In the genomic region with DNA sequence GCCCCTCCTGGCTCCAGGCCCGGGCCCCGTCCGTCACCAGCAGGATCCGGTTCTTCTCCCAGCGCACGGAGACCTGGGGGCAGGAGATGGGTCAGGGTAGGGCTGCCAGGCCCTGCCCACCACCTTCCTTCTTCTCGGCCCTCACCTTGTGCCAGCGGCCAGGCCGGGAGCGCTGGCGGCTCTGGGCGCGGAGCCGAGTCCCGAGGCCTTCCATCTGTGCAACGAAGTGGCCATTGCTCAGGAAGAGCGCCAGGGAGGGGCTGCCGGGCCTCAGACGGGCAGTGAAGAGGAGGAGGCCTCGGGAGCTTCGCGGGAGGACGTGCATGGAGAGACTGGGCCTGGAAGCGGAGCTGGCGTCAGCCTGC, we compare ENCODE assay signal across 15 cellular contexts.
"Had no signal": no experiment of that assay in that cellular context is flagged by ENCODE, and none has a peak within 500 bp of the region (broad histone marks: within the 10 kb centered on the region; RNA-seq: fewer than 3 reads in every experiment).

No MANE protein-coding gene starts in this region.

- H3K27ac Mint-ChIP-seq: activated naive CD4-positive, alpha-beta T cell treated with anti-CD3 and anti-CD28 coated beads for 36 hours; activated naive CD8-positive, alpha-beta T cell treated with anti-CD3 and anti-CD28 coated beads, Interleukin-2, amount 50 U/mL, for 24 hours; activated T-helper 17 cell treated with anti-CD3 and anti-CD28 coated beads, Interleukin-2, amount 50 U/mL, for 72 hours; memory B cell; naive thymus-derived CD4-positive, alpha-beta T cell had no signal

- DNase-seq: activated CD4-positive, alpha-beta T cell treated with anti-CD3 and anti-CD28 coated beads, Interleukin-2, amount 50 U/mL, for 4 hours; activated CD4-positive, CD25-positive, alpha-beta regulatory T cell treated with anti-CD3 and anti-CD28 coated beads, Interleukin-2, amount 50 U/mL, for 72 hours; activated naive CD4-positive, alpha-beta T cell treated with anti-CD3 and anti-CD28 coated beads for 36 hours; activated naive CD8-positive, alpha-beta T cell treated with anti-CD3 and anti-CD28 coated beads, Interleukin-2, amount 50 U/mL, for 24 hours; hippocampal formation; left ventricle myocardium inferior; mucosa of descending colon; naive thymus-derived CD4-positive, alpha-beta T cell; stimulated activated CD4-positive, alpha-beta T cell treated with anti-CD3 and anti-CD28 coated beads, Interleukin-4, amount 100 ng/mL, for 1 hour; stimulated activated naive CD4-positive, alpha-beta T cell; trophoblast cell had no signal

- H3K4me3 Mint-ChIP-seq: activated naive CD4-positive, alpha-beta T cell treated with anti-CD3 and anti-CD28 coated beads for 36 hours; activated naive CD8-positive, alpha-beta T cell treated with anti-CD3 and anti-CD28 coated beads, Interleukin-2, amount 50 U/mL, for 24 hours; activated T-helper 17 cell treated with anti-CD3 and anti-CD28 coated beads, Interleukin-2, amount 50 U/mL, for 72 hours; memory B cell; naive thymus-derived CD4-positive, alpha-beta T cell had no signal

- H3K27me3 ChIP-seq: dorsolateral prefrontal cortex had no signal

- H3K9me3 Mint-ChIP-seq: activated naive CD4-positive, alpha-beta T cell treated with anti-CD3 and anti-CD28 coated beads for 36 hours; activated naive CD8-positive, alpha-beta T cell treated with anti-CD3 and anti-CD28 coated beads, Interleukin-2, amount 50 U/mL, for 24 hours; activated T-helper 17 cell treated with anti-CD3 and anti-CD28 coated beads, Interleukin-2, amount 50 U/mL, for 72 hours; memory B cell; naive thymus-derived CD4-positive, alpha-beta T cell had no signal

- H3K4me3 ChIP-seq: dorsolateral prefrontal cortex, left ventricle myocardium inferior, mucosa of descending colon had no signal

- H3K27me3 Mint-ChIP-seq: activated naive CD8-positive, alpha-beta T cell treated with anti-CD3 and anti-CD28 coated beads, Interleukin-2, amount 50 U/mL, for 24 hours; activated T-helper 17 cell treated with anti-CD3 and anti-CD28 coated beads, Interleukin-2, amount 50 U/mL, for 72 hours; memory B cell; naive thymus-derived CD4-positive, alpha-beta T cell had no signal

- H3K4me1 Mint-ChIP-seq: activated naive CD8-positive, alpha-beta T cell treated with anti-CD3 and anti-CD28 coated beads, Interleukin-2, amount 50 U/mL, for 24 hours; activated T-helper 17 cell treated with anti-CD3 and anti-CD28 coated beads, Interleukin-2, amount 50 U/mL, for 72 hours had no signal

- ATAC-seq: activated naive CD8-positive, alpha-beta T cell treated with anti-CD3 and anti-CD28 coated beads, Interleukin-2, amount 50 U/mL, for 24 hours; activated T-helper 17 cell treated with anti-CD3 and anti-CD28 coated beads, Interleukin-2, amount 50 U/mL, for 72 hours; esophagus mucosa; mucosa of descending colon; naive thymus-derived CD4-positive, alpha-beta T cell had no signal

- H3K9me3 ChIP-seq: left ventricle myocardium inferior, mucosa of descending colon had no signal

- H3K27ac ChIP-seq: left ventricle myocardium inferior had no signal
